11 cellular contexts compared by ENCODE assay signal in the genomic region with DNA sequence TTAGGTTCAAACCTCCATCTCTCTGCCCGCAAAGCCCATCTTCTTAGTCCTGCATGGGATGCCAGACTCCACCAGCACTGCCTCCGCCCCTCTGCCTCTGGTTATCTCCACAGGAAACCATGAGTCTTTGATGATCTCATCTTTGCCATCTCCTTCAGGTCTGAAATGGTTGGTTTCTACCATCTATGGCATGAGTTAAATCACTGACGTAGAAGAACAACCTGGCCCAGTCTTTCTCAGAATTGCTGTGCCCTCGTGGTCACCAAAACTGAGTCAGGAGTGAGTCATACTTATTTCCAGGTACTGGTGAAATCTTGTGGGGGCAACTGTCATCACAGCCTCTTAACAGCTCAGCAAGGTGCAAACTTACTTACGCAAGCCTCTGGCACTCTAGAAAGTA.
DNase-seq lines count a peak whose midpoint lies in the region; ATAC-seq and FAIRE-seq lines count a peak whose summit lies in the region.
"Had no signal": no experiment of that assay in that cellular context is flagged by ENCODE, and none has a peak within 500 bp of the region (broad histone marks: within the 10 kb centered on the region; RNA-seq: fewer than 3 reads in every experiment).

No MANE protein-coding gene starts in this region.

- peaks cover 50% of the 10 kb centered on the region for H3K4me1 Mint-ChIP-seq in activated naive CD8-positive, alpha-beta T cell treated with anti-CD3 and anti-CD28 coated beads for 36 hours

- H3K9me3 Mint-ChIP-seq in activated naive CD8-positive, alpha-beta T cell treated with anti-CD3 and anti-CD28 coated beads for 36 hours = peaks cover 6% of the 10 kb centered on the region

- DNase-seq in ELF-1 (ENCODE audit: low read depth, low spot score) = peak; percentile 7
- peak; percentile 45 to 52 for DNase-seq in activated CD4-positive, alpha-beta T cell treated with anti-CD3 and anti-CD28 coated beads for 24 hours (ENCODE audit: low read depth in 2 of 2)
- DNase-seq in activated naive CD8-positive, alpha-beta T cell treated with anti-CD3 and anti-CD28 coated beads for 36 hours = peak; percentile 70
- peak; percentile 55 for DNase-seq in stimulated activated CD4-positive, alpha-beta T cell treated with anti-CD3 and anti-CD28 coated beads, Interleukin-4, amount 100 ng/mL, for 1 hour
- DNase-seq in HTR-8/SVneo (ENCODE audit: insufficient read length, low spot score) = no peak
- DNase-seq: left colon, NCI-H1105 treated with DMSO at 0.1 percent for 48 hours, sigmoid colon had no signal

- H3K36me3 Mint-ChIP-seq in activated naive CD8-positive, alpha-beta T cell treated with anti-CD3 and anti-CD28 coated beads for 36 hours = peaks cover 22% of the 10 kb centered on the region

- no peak for ATAC-seq in GM19395 (IDR thresholded peaks at IDR 0.05; ENCODE audit: unreplicated experiment)
- no peak for ATAC-seq in HG02571 (IDR thresholded peaks at IDR 0.05; ENCODE audit: unreplicated experiment)
- ATAC-seq in HG03159 (IDR thresholded peaks at IDR 0.05; ENCODE audit: unreplicated experiment) = no peak
- ATAC-seq: left colon had no signal

- peak overlapping the region; percentile 23 for H3K4me3 Mint-ChIP-seq in activated naive CD8-positive, alpha-beta T cell treated with anti-CD3 and anti-CD28 coated beads for 36 hours

- FAIRE-seq in HTR-8/SVneo (lab: Jason Lieb, UNC) = no peak

- H3K27ac Mint-ChIP-seq in activated naive CD8-positive, alpha-beta T cell treated with anti-CD3 and anti-CD28 coated beads for 36 hours = peak overlapping the region; percentile 88

- H3K27me3 Mint-ChIP-seq in activated naive CD8-positive, alpha-beta T cell treated with anti-CD3 and anti-CD28 coated beads for 36 hours = peaks cover 30% of the 10 kb centered on the region
